In the genomic region with DNA sequence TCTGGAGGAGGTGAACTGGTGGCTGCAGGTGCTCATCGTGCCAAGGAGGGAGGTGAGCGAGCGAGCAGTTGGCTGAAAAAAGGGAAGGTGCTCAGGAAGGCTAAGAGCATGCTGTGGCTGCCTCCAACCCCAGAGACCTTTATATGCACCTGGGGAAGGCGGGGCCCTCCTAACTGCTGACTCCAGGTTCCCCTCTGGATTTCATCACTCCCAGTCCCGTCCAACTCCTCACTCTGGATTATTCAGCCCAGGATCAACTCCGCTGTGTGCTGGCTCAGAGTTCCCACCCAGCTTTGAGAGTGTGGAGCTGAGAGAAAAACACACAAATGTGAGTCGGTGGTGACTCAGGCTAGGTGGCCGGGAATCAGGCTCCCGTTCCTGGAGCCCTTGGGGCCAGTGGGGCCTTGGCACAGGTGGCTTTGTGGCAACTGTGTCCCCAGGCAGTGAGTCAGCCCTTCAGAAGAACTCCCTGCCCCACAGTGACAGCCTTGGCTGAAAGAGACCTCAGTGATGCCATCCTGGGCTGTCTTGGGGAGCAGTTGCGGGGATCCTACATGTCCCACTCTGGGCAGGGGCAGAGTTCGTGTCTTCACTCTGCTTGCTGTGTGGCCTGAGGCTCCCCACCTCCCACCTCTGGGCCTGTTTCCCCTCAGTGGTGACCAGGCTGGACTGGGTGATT, we compare ENCODE assay signal across 10 cellular contexts. TPM values are rescaled to one million over a fixed set of nuclear protein-coding genes. Genes with fewer than 3 reads are reported as not detected.
DNase-seq lines count a peak whose midpoint lies in the region; ATAC-seq and TF ChIP-seq lines count a peak whose summit lies in the region.
"Not testable (repeated sequence)": the region's sequence is repeated elsewhere in the genome, so short reads cannot be mapped to it uniquely, and the experiment has no call there.
"Had no signal": no experiment of that assay in that cellular context is flagged by ENCODE, and none has a peak within 500 bp of the region (broad histone marks: within the 10 kb centered on the region; RNA-seq: fewer than 3 reads in every experiment).

No MANE protein-coding gene starts in this region.

- not testable (repeated sequence) for H3K79me2 ChIP-seq in PC-3 (ENCODE audit: low read length)

- not testable (repeated sequence) for H3K9me3 ChIP-seq in PC-3 (ENCODE audit: low read length); lower lobe of right lung

- not testable (repeated sequence) for H3K36me3 ChIP-seq in PC-3 (ENCODE audit: low read depth, low read length); lower lobe of right lung

- not testable (repeated sequence) for H4K20me1 ChIP-seq in PC-3 (ENCODE audit: low read length)

- not testable (repeated sequence) for TF ChIP-seq CTCF in PC-3 (conservative IDR thresholded peaks at IDR 0.05; ENCODE audit: low read depth, low read length); epithelial cell of esophagus (IDR thresholded peaks at IDR 0.05; ENCODE audit: insufficient read depth, low read depth, low read length, missing control alignments); lower lobe of right lung (IDR thresholded peaks at IDR 0.05)

- H3K9me2 ChIP-seq in PC-3 (replicated peaks; ENCODE audit: low read length), result not testable (repeated sequence)

- H3K27ac ChIP-seq in PC-3 (ENCODE audit: low read length); lower lobe of right lung: not testable (repeated sequence)

- intact Hi-C loops in PC-3 (cut with micrococcal nuclease); lower lobe of right lung (cut with DNase I): not testable (repeated sequence)

- not testable (repeated sequence) for H3K4me3 ChIP-seq in PC-3 (ENCODE audit: low read length); epithelial cell of esophagus (ENCODE audit: low read length); lower lobe of right lung

- not testable (repeated sequence) for BruUV-seq in PC-3 (replicated peaks; lab: Mats Ljungman, UMichigan)

- POLR2A ChIA-PET in PC-3 (lab: Charles Lee; ENCODE audit: unreplicated experiment), result not testable (repeated sequence)

- DNase-seq in PC-3 (peak; percentile 70), SW480 (ENCODE audit: low spot score) (peak; percentile 3), epithelial cell of esophagus (ENCODE audit: low read depth) (peak; percentile 48), islet precursor cell (peak; percentile 65)
- DNase-seq in lower lobe of right lung; stimulated activated naive CD8-positive, alpha-beta T cell treated with anti-CD3 and anti-CD28 coated beads, Interleukin-15, Interleukin-2, amounts not matched to agents 100 U/mL and 50 U/mL, for 24 hours: not testable (repeated sequence)

- CTCF ChIA-PET in PC-3 (lab: Charles Lee), result not testable (repeated sequence)

- H2AFZ ChIP-seq in PC-3 (ENCODE audit: low read length), result not testable (repeated sequence)

- H3F3A ChIP-seq in PC-3 (ENCODE audit: low read length, unreplicated experiment), result not testable (repeated sequence)

- not testable (repeated sequence) for H3K9ac ChIP-seq in PC-3 (ENCODE audit: low read length)

- ATAC-seq in PC-3 (peak; percentile 81), lower lobe of right lung (peak; percentile 63 to 79)
- peak; percentile 42 for ATAC-seq in stimulated activated naive CD8-positive, alpha-beta T cell treated with anti-CD3 and anti-CD28 coated beads, Interleukin-15, Interleukin-2, amounts not matched to agents 100 U/mL and 50 U/mL, for 24 hours

- H3K4me1 ChIP-seq in PC-3 (ENCODE audit: insufficient read depth, low read length); lower lobe of right lung: not testable (repeated sequence)

- H3K4me2 ChIP-seq in PC-3 (ENCODE audit: low read length), result not testable (repeated sequence)

- H3K27me3 ChIP-seq in PC-3 (ENCODE audit: low read length); lower lobe of right lung (ENCODE audit: low read depth): not testable (repeated sequence)

RNA-seq across cellular contexts. Expression of a gene that starts 37.2 kb away (rescaled TPM):
- total RNA-seq in PC-3 (2014; rRNA removed), result not detected in 2 replicates
- not detected for total RNA-seq in lower lobe of right lung
- total RNA-seq: A172; A673; CD4-positive, alpha-beta memory T cell; HFFc6 had no signal
